ENCODE assay signal across 19 cellular contexts in genomic region chr5:172911976-172912375, GRCh38. TPM values are rescaled to one million over a fixed set of nuclear protein-coding genes. Genes with fewer than 3 reads are reported as not detected.
DNase-seq lines count a peak whose midpoint lies in the region; ATAC-seq, FAIRE-seq and TF ChIP-seq lines count a peak whose summit lies in the region.
"Had no signal": no experiment of that assay in that cellular context is flagged by ENCODE, and none has a peak within 500 bp of the region (broad histone marks: within the 10 kb centered on the region; RNA-seq: fewer than 3 reads in every experiment).

No MANE protein-coding gene starts in this region.

- H3K4me3 Mint-ChIP-seq in astrocyte (ENCODE audit: unreplicated experiment) = peak overlapping the region; percentile 27
- H3K4me3 Mint-ChIP-seq: natural killer cell; stimulated activated naive CD8-positive, alpha-beta T cell treated with anti-CD3 and anti-CD28 coated beads, Interleukin-15, Interleukin-2, amounts not matched to agents 100 ng/mL and 50 ng/mL, for 24 hours; T-helper 17 cell had no signal

- H3K9me3 Mint-ChIP-seq in astrocyte (ENCODE audit: unreplicated experiment) = no peaks in the 10 kb centered on the region
- H3K9me3 Mint-ChIP-seq: natural killer cell; stimulated activated naive CD8-positive, alpha-beta T cell treated with anti-CD3 and anti-CD28 coated beads, Interleukin-15, Interleukin-2, amounts not matched to agents 100 ng/mL and 50 ng/mL, for 24 hours had no signal

- H3K4me2 ChIP-seq in GM23248 (ENCODE audit: unreplicated experiment) = peak overlapping the region; percentile 34
- no peak overlapping the region for H3K4me2 ChIP-seq in astrocyte (ENCODE audit: low read length)

- ATAC-seq in thoracic aorta (ENCODE audit: insufficient number of reproducible peaks, low FRiP score, low read depth) (no peak), HG03460 (IDR thresholded peaks at IDR 0.05; ENCODE audit: unreplicated experiment) (no peak), HG02870 (IDR thresholded peaks at IDR 0.05; ENCODE audit: unreplicated experiment) (no peak)
- ATAC-seq: natural killer cell, T-helper 17 cell had no signal

- H3K4me1 Mint-ChIP-seq in astrocyte (ENCODE audit: low read depth, unreplicated experiment) = peaks cover 8% of the 10 kb centered on the region

- H3K9me2 ChIP-seq in GM23248 (ENCODE audit: insufficient read depth) = no peaks in the 10 kb centered on the region

- 16 to 24% methylated on average over 1 of the region's 1 CpG for WGBS in GM23248 (ENCODE audit: low coverage in 1 of 2, low lambda C conversion rate in 2 of 2, missing lambda C conversion rate in 2 of 2), 2 experiments

- TF ChIP-seq CTCF in astrocyte (IDR thresholded peaks at IDR 0.05; ENCODE audit: insufficient read depth, low read depth, low read length) (no peak), thoracic aorta (IDR thresholded peaks at IDR 0.05) (no peak)

- H3K27ac ChIP-seq in GM23248 (peak overlapping the region; percentile 97), astrocyte (ENCODE audit: low read depth, low read length) (peak overlapping the region; percentile 89), thoracic aorta (peak overlapping the region; percentile 87 to 93)
- H3K27ac ChIP-seq: psoas muscle had no signal

- peaks cover 38% of the 10 kb centered on the region for H3F3A ChIP-seq in GM23248 (ENCODE audit: insufficient read depth)

- H3K4me1 ChIP-seq in GM23248 (ENCODE audit: insufficient read depth) = peaks cover 27% of the 10 kb centered on the region
- peaks cover 33% of the 10 kb centered on the region for H3K4me1 ChIP-seq in astrocyte (ENCODE audit: insufficient read depth, low read length)
- H3K4me1 ChIP-seq in thoracic aorta (ENCODE audit: control insufficient read depth in 1 of 2, low read depth in 2 of 2) = peaks cover 37 to 52% of the 10 kb centered on the region in 2 donors
- H3K4me1 ChIP-seq: BE2C, psoas muscle had no signal

- H3K9me3 ChIP-seq in GM23248 (ENCODE audit: low read depth) (no peaks in the 10 kb centered on the region), astrocyte (ENCODE audit: insufficient read depth, low read depth, low read length) (peaks cover 2% of the 10 kb centered on the region), thoracic aorta (no peaks in the 10 kb centered on the region)
- H3K9me3 ChIP-seq: BE2C, MG63, psoas muscle had no signal

- no peaks in the 10 kb centered on the region for H3K27me3 ChIP-seq in GM23248 (replicated peaks; ENCODE audit: insufficient read depth)
- no peaks in the 10 kb centered on the region for H3K27me3 ChIP-seq in astrocyte (ENCODE audit: insufficient read depth, low read length)
- no peaks in the 10 kb centered on the region for H3K27me3 ChIP-seq in thoracic aorta (replicated peaks; ENCODE audit: insufficient read depth)
- H3K27me3 ChIP-seq: BE2C, MG63 had no signal

- H3K27me3 Mint-ChIP-seq in astrocyte (ENCODE audit: low read depth, unreplicated experiment) = no peaks in the 10 kb centered on the region
- H3K27me3 Mint-ChIP-seq: stimulated activated naive CD8-positive, alpha-beta T cell treated with anti-CD3 and anti-CD28 coated beads, Interleukin-15, Interleukin-2, amounts not matched to agents 100 ng/mL and 50 ng/mL, for 24 hours; T-helper 17 cell had no signal

- DNase-seq in GM23248 = peak; percentile 45
- DNase-seq in astrocyte (ENCODE audit: low read depth) = no peak
- DNase-seq in myocyte (ENCODE audit: low read depth) = peak; percentile 53
- DNase-seq in thoracic aorta (ENCODE audit: low spot score) = no peak
- no peak for DNase-seq in activated naive CD4-positive, alpha-beta T cell treated with anti-CD3 and anti-CD28 coated beads, Interleukin-2, amount 50 U/mL, for 16 hours
- DNase-seq: amniotic stem cell, BE2C, MG63, natural killer cell, NCI-H1694 treated with DMSO at 0.1 percent for 48 hours, NCI-H446 treated with DMSO at 0.1 percent for 48 hours, psoas muscle, T-helper 17 cell had no signal

- H3K27ac Mint-ChIP-seq in astrocyte (ENCODE audit: unreplicated experiment) = no peak overlapping the region
- H3K27ac Mint-ChIP-seq: stimulated activated naive CD8-positive, alpha-beta T cell treated with anti-CD3 and anti-CD28 coated beads, Interleukin-15, Interleukin-2, amounts not matched to agents 100 ng/mL and 50 ng/mL, for 24 hours; T-helper 17 cell had no signal

- H3K36me3 ChIP-seq in GM23248 (ENCODE audit: low read depth) (peaks cover 18% of the 10 kb centered on the region), astrocyte (ENCODE audit: insufficient read depth, low read length) (peaks cover 22% of the 10 kb centered on the region), thoracic aorta (peaks cover 10% of the 10 kb centered on the region)

- H2AFZ ChIP-seq in GM23248 (no peak overlapping the region), astrocyte (ENCODE audit: low read depth, low read length) (no peak overlapping the region)

- H3K4me3 ChIP-seq in GM23248 (no peak overlapping the region), astrocyte (ENCODE audit: insufficient read depth, low read depth, low read length) (no peak overlapping the region), thoracic aorta (no peak overlapping the region)
- H3K4me3 ChIP-seq: MG63, psoas muscle had no signal

- in situ Hi-C loops in GM23248 (cut with MboI) = no loop called here

- peaks cover 12% of the 10 kb centered on the region; the same call in 1 of the 2 replicates for H3K79me2 ChIP-seq in GM23248 (ENCODE audit: insufficient read depth)
- peaks cover 7% of the 10 kb centered on the region for H3K79me2 ChIP-seq in astrocyte (ENCODE audit: insufficient read depth, low read length)

- H3K36me3 Mint-ChIP-seq in astrocyte (ENCODE audit: low read depth, unreplicated experiment) = peaks cover 18% of the 10 kb centered on the region
- H3K36me3 Mint-ChIP-seq: natural killer cell had no signal

- H4K20me1 ChIP-seq in GM23248 (ENCODE audit: insufficient read depth) = no peaks in the 10 kb centered on the region
- no peaks in the 10 kb centered on the region for H4K20me1 ChIP-seq in astrocyte (ENCODE audit: insufficient read depth, low read length)

- H3K9ac ChIP-seq in GM23248 = peak overlapping the region; percentile 79
- H3K9ac ChIP-seq in astrocyte (ENCODE audit: low read length) = peak overlapping the region; percentile 43

- FAIRE-seq in astrocyte (lab: Jason Lieb, UNC) = no peak
- FAIRE-seq: D721Med, G401.6, GM12891 had no signal

RNA-seq across cellular contexts. Expression of gene RPL26L1, which starts 47.2 kb away (rescaled TPM):
- 24.3 and 30.7 TPM in 2 replicates for total RNA-seq in GM23248 (2014; rRNA removed; shearing (Covaris generic))
- polyA plus RNA-seq in GM23248 (2016; fragmentation: Nextera tagmentation; extraction: Ambion mirVana) = 102 and 104 TPM in 2 replicates
- total RNA-seq in astrocyte (50.6 and 54.3 TPM in 2 replicates), myocyte (47.1 and 53.4 TPM in 2 replicates), thoracic aorta (1 to 10 TPM; 7.2 to 9.9 TPM)
- 107 TPM for polyA plus RNA-seq in myocyte (2012)

Comparison
In these comparisons a context has a peak if more than half of its experiments do, and no peak if none do; other contexts are left out.
1. DNase-seq: peak in GM23248 (single experiment) and myocyte (single experiment); none in astrocyte (single experiment), thoracic aorta (single experiment) and activated naive CD4-positive, alpha-beta T cell treated with anti-CD3 and anti-CD28 coated beads, Interleukin-2, amount 50 U/mL, for 16 hours (single experiment).
2. Peak in every context shown above with its lines, with median percentiles within 50 percentile points of each other: H3K27ac ChIP-seq.